ENCODE assay signal across 8 cellular contexts in genomic region chr17:76103274-76104139, GRCh38. TPM values are rescaled to one million over a fixed set of nuclear protein-coding genes. Genes with fewer than 3 reads are reported as not detected.
DNase-seq lines count a peak whose midpoint lies in the region; ATAC-seq and TF ChIP-seq lines count a peak whose summit lies in the region.

EXOC7 (minus strand) TSS chr17:76103787; CDS start chr17:76103692, 95 bp downstream.

- intact Hi-C loops in right cardiac atrium (cut with DNase I), result no loop called here
- intact Hi-C loops in vagina (cut with DNase I), result no loop called here

- H3K9ac ChIP-seq in rectal smooth muscle tissue (ENCODE audit: low read length), result peak within 1 kb of the TSS; percentile 52

- H3K27me3 ChIP-seq in right cardiac atrium (ENCODE audit: control insufficient read depth, insufficient read depth), result no peaks in the 10 kb centered on the region
- H3K27me3 ChIP-seq in rectal smooth muscle tissue (ENCODE audit: control insufficient read depth, insufficient read depth, low read length), result no peaks in the 10 kb centered on the region
- H3K27me3 ChIP-seq in vagina, result no peaks in the 10 kb centered on the region

- 4% methylated on average over 55 of the region's 55 CpGs for WGBS in right cardiac atrium

- no peak for TF ChIP-seq CTCF in vagina (IDR thresholded peaks at IDR 0.05)

- TF ChIP-seq POLR2A in vagina (IDR thresholded peaks at IDR 0.05), result peak in 1 of 2 donors; percentile 37

- H3K4me3 ChIP-seq in GM08714 (ENCODE audit: low read length) (peak within 1 kb of the TSS; percentile 79), right cardiac atrium (ENCODE audit: low read length) (peak within 1 kb of the TSS; percentile 74), rectal smooth muscle tissue (ENCODE audit: low read length) (peak within 1 kb of the TSS; percentile 83), vagina (peak within 1 kb of the TSS; percentile 74 to 90)

- DNase-seq in NCI-H187 (lab: John Stamatoyannopoulos, UW) (peak; percentile 52 to 88), T-helper 2 cell (peak; percentile 85 to 91 (median 87)), right cardiac atrium (peak; percentile 91 to 97 (median 96)), vagina (ENCODE audit: extremely low spot score in 2 of 2) (peak in 1 of 2 donors; percentile 96)

- peaks cover 8% of the 10 kb centered on the region for H3K36me3 ChIP-seq in rectal smooth muscle tissue (ENCODE audit: control insufficient read depth, insufficient read depth, low read length)
- peaks cover 0 to 23% of the 10 kb centered on the region in 2 donors for H3K36me3 ChIP-seq in vagina

- H3K4me1 ChIP-seq in right cardiac atrium (ENCODE audit: control insufficient read depth, insufficient read depth, low read length) (no peaks in the 10 kb centered on the region), rectal smooth muscle tissue (ENCODE audit: control insufficient read depth, insufficient read depth, low read length) (peaks cover 5% of the 10 kb centered on the region), vagina (peaks cover 25% of the 10 kb centered on the region)

- ATAC-seq in HG02852 (IDR thresholded peaks at IDR 0.05; ENCODE audit: unreplicated experiment), result peak; percentile 78
- peak; percentile 97 for ATAC-seq in right cardiac atrium

- H3K27ac ChIP-seq in angular gyrus (ENCODE audit: low read depth, low read length), result peak within 1 kb of the TSS; percentile 86
- H3K27ac ChIP-seq in right cardiac atrium (ENCODE audit: low read length), result peak within 1 kb of the TSS; percentile 76
- peak within 1 kb of the TSS; percentile 75 for H3K27ac ChIP-seq in rectal smooth muscle tissue (ENCODE audit: low read depth, low read length)
- H3K27ac ChIP-seq in vagina, result peak within 1 kb of the TSS; percentile 74

- H3K9me3 ChIP-seq in right cardiac atrium (ENCODE audit: control insufficient read depth, low read length), result no peaks in the 10 kb centered on the region
- H3K9me3 ChIP-seq in vagina, result no peaks in the 10 kb centered on the region

RNA-seq across cellular contexts. Expression of gene EXOC7, which starts in this region (rescaled TPM):
- 10 to 100 TPM; 74.5 to 93.5 (median 84.8) TPM for total RNA-seq in right cardiac atrium
- 40.4 TPM for polyA plus RNA-seq in right cardiac atrium
- 79.8 TPM for total RNA-seq in vagina
